ENCODE assay signal across 8 cellular contexts in genomic region chr18:10525563-10526210, GRCh38.
DNase-seq lines count a peak whose midpoint lies in the region; ATAC-seq, FAIRE-seq and TF ChIP-seq lines count a peak whose summit lies in the region.

NAPG (plus strand) TSS chr18:10526027; CDS start chr18:10526103, 76 bp downstream.

- no peaks in the 10 kb centered on the region for H3K9me3 Mint-ChIP-seq in central memory CD8-positive, alpha-beta T cell

- H3K4me1 Mint-ChIP-seq in central memory CD8-positive, alpha-beta T cell: peaks cover 37% of the 10 kb centered on the region

- peak within 1 kb of the TSS; percentile 92 for H3K4me3 Mint-ChIP-seq in central memory CD8-positive, alpha-beta T cell

- peak; percentile 5 for FAIRE-seq in islet of Langerhans (lab: Jason Lieb, UNC)

- H3K27me3 Mint-ChIP-seq in central memory CD8-positive, alpha-beta T cell: peaks cover 9% of the 10 kb centered on the region

- in situ Hi-C loops in GM18951 (cut with MboI; ENCODE audit: low sequenced_read_pairs, unreplicated experiment): no loop called here

- H3K36me3 Mint-ChIP-seq in central memory CD8-positive, alpha-beta T cell (ENCODE audit: insufficient read depth): peaks cover 15% of the 10 kb centered on the region

- peak; percentile 79 for ATAC-seq in HG03196 (IDR thresholded peaks at IDR 0.05; ENCODE audit: unreplicated experiment)
- peak; percentile 86 for ATAC-seq in central memory CD8-positive, alpha-beta T cell (replicated peaks; ENCODE audit: extremely low read depth, poor library complexity, severe bottlenecking)

- peak within 1 kb of the TSS; percentile 91 for H3K27ac Mint-ChIP-seq in central memory CD8-positive, alpha-beta T cell (ENCODE audit: low read depth)

- DNase-seq in AG08396 (ENCODE audit: low spot score) (peak; percentile 99), NCI-H446 (lab: John Stamatoyannopoulos, UW) (peak; percentile 66 to 97)
- DNase-seq in activated CD4-positive, CD25-positive, alpha-beta regulatory T cell treated with anti-CD3 and anti-CD28 coated beads, Interleukin-2, amount 50 U/mL, for 16 hours (ENCODE audit: low read depth, low spot score): peak; percentile 76
- peak; percentile 76 to 83 for DNase-seq in central memory CD8-positive, alpha-beta T cell (ENCODE audit: low spot score in 2 of 2)
- DNase-seq in stimulated activated CD4-positive, alpha-beta T cell treated with anti-CD3 and anti-CD28 coated beads, Interleukin-12 subunit alpha, Interleukin-12 subunit beta, amount 100 ng/mL, for 4 hours: peak; percentile 88

- peak; percentile 76 for TF ChIP-seq POLR2A in GM18951 (IDR thresholded peaks at IDR 0.05; ENCODE audit: extremely low read depth, insufficient read depth, insufficient read length)

Comparison
In these comparisons a context has a peak if more than half of its experiments do, and no peak if none do; other contexts are left out.
1. Peak in every context shown above with its lines: DNase-seq and ATAC-seq.